18 cellular contexts compared by ENCODE assay signal in the genomic region with DNA sequence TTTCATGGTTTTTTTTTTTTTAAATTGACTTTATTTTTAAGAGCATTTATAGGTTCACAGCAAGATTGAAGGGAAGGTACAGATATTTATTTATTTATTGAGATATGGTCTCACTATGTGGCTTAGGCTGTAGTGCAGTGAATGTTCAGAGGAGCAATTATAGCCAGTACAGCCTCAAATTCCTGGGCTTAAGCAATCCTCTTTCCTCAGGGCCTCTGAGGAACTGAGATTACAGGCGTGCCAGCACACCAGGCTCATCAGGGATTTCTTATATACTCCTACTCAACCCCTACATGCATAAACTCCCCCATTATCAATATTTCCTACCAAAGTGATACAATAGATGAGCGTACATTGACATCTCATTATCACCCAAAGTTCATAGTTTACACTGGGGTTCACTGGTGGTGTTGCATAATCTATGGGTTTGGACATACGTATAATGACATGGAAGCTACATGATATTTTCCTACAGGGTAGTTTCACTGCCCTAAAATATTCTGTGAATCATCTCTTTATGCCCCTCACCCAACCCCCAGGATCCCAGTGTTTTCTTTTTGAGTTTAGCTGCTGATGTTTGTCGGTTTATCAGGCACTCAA. TPM values are rescaled to one million over a fixed set of nuclear protein-coding genes. Genes with fewer than 3 reads are reported as not detected.
DNase-seq lines count a peak whose midpoint lies in the region; ATAC-seq and TF ChIP-seq lines count a peak whose summit lies in the region.
"Had no signal": no experiment of that assay in that cellular context is flagged by ENCODE, and none has a peak within 500 bp of the region (broad histone marks: within the 10 kb centered on the region; RNA-seq: fewer than 3 reads in every experiment).

No MANE protein-coding gene starts in this region.

- CTCF ChIA-PET in CD8-positive, alpha-beta memory T cell (lab: Charles Lee) = no interaction called here

- peaks cover 0 to 3% (median 3%) of the 10 kb centered on the region in 3 donors for H3K36me3 Mint-ChIP-seq in CD8-positive, alpha-beta memory T cell
- H3K36me3 Mint-ChIP-seq in neural progenitor cell = peaks cover 19% of the 10 kb centered on the region

- peaks cover 40% of the 10 kb centered on the region for H3F3A ChIP-seq in neural progenitor cell (ENCODE audit: low read depth)

- peaks cover 0 to 26% (median 10%) of the 10 kb centered on the region in 11 experiments; a peak in 13 of 22 replicates for H3K9me3 ChIP-seq in BLaER1 treated with 17β-estradiol and CSF1 and Interleukin-3, amounts not matched to agents 10 nM and 100 nM (replicated peaks in 1 of 11)
- H3K9me3 ChIP-seq in CD8-positive, alpha-beta memory T cell (ENCODE audit: low read length) = no peaks in the 10 kb centered on the region
- no peaks in the 10 kb centered on the region for H3K9me3 ChIP-seq in adrenal gland (replicated peaks in 1 of 3)
- no peaks in the 10 kb centered on the region for H3K9me3 ChIP-seq in right cardiac atrium (ENCODE audit: control insufficient read depth, low read length)
- H3K9me3 ChIP-seq in neural progenitor cell (ENCODE audit: low read depth) = no peaks in the 10 kb centered on the region
- H3K9me3 ChIP-seq: neutrophil, sigmoid colon, uterus had no signal

- H3K4me1 ChIP-seq in BLaER1 treated with 17β-estradiol and CSF1 and Interleukin-3, amounts not matched to agents 10 nM and 100 nM = peaks cover 47 to 98% (median 93%) of the 10 kb centered on the region in 10 experiments
- H3K4me1 ChIP-seq in CD8-positive, alpha-beta memory T cell (ENCODE audit: insufficient read depth, low read length) = peaks cover 71% of the 10 kb centered on the region
- H3K4me1 ChIP-seq in adrenal gland (replicated peaks in 1 of 2) = no peaks in the 10 kb centered on the region
- no peaks in the 10 kb centered on the region for H3K4me1 ChIP-seq in right cardiac atrium (ENCODE audit: control insufficient read depth, insufficient read depth, low read length)
- H3K4me1 ChIP-seq in neural progenitor cell = peaks cover 43% of the 10 kb centered on the region
- H3K4me1 ChIP-seq: sigmoid colon, uterus had no signal

- DNase-seq in CD8-positive, alpha-beta memory T cell = no peak
- DNase-seq in adrenal gland (no peak), right cardiac atrium (no peak), ecto neural progenitor cell (ENCODE audit: low spot score) (no peak), neural progenitor cell (ENCODE audit: low spot score) (no peak), cerebellar cortex (ENCODE audit: low spot score) (no peak)
- DNase-seq: AML-193, DMS79, NCI-H187, NCI-H510A treated with DMSO at 0.1 percent for 48 hours, sigmoid colon, uterus had no signal

- H3K27me3 Mint-ChIP-seq in CD8-positive, alpha-beta memory T cell = no peaks in the 10 kb centered on the region
- H3K27me3 Mint-ChIP-seq in neural progenitor cell (ENCODE audit: insufficient read depth, low read depth) = peaks cover 13% of the 10 kb centered on the region

- H3K4me2 ChIP-seq in BLaER1 treated with 17β-estradiol and CSF1 and Interleukin-3, amounts not matched to agents 10 nM and 100 nM = peak overlapping the region; percentile 65 to 91 (median 81)
- no peak overlapping the region for H3K4me2 ChIP-seq in neural progenitor cell

- POLR2A ChIA-PET in CD8-positive, alpha-beta memory T cell (lab: Charles Lee) = no interaction called here

- peak overlapping the region in 4 of 7 donors; percentile 5 to 51 (median 34) for H3K4me3 Mint-ChIP-seq in CD8-positive, alpha-beta memory T cell
- no peak overlapping the region for H3K4me3 Mint-ChIP-seq in neural progenitor cell
- H3K4me3 Mint-ChIP-seq: stimulated activated memory B cell treated with anti-CD40 and anti-IgM and Interleukin-4, amounts not matched to agents 10 μg/mL and 1 μg/mL and 100 μg/mL, for 72 hours had no signal

- H3K79me2 ChIP-seq in neural progenitor cell (ENCODE audit: low read depth) = peaks cover 64% of the 10 kb centered on the region

- ATAC-seq in right cardiac atrium = peak; percentile 50 to 62
- no peak for ATAC-seq in GM21529 (IDR thresholded peaks at IDR 0.05; ENCODE audit: unreplicated experiment)
- ATAC-seq: SK-N-SH treated with all-trans-retinoic acid at 6 μM for 48 hours; stimulated activated memory B cell treated with anti-CD40 and anti-IgM and Interleukin-4, amounts not matched to agents 10 μg/mL and 1 μg/mL and 100 μg/mL, for 72 hours had no signal

- TF ChIP-seq POLR2A in adrenal gland (IDR thresholded peaks at IDR 0.05) = no peak

- intact Hi-C loops in adrenal gland (cut with DNase I) = no loop called here
- intact Hi-C loops in right cardiac atrium (cut with DNase I) = no loop called here

- no peaks in the 10 kb centered on the region for H3K27me3 ChIP-seq in BLaER1 treated with 17β-estradiol and CSF1 and Interleukin-3, amounts not matched to agents 10 nM and 100 nM
- H3K27me3 ChIP-seq in CD8-positive, alpha-beta memory T cell (ENCODE audit: insufficient read depth, low read length, poor library complexity, severe bottlenecking) = no peaks in the 10 kb centered on the region
- H3K27me3 ChIP-seq in adrenal gland (no peaks in the 10 kb centered on the region), right cardiac atrium (ENCODE audit: control insufficient read depth, insufficient read depth) (no peaks in the 10 kb centered on the region), neural progenitor cell (no peaks in the 10 kb centered on the region)
- H3K27me3 ChIP-seq: neutrophil, uterus had no signal

- peaks cover 0 to 45% (median 24%) of the 10 kb centered on the region in 11 experiments; a peak in 11 of 22 replicates for H3K36me3 ChIP-seq in BLaER1 treated with 17β-estradiol and CSF1 and Interleukin-3, amounts not matched to agents 10 nM and 100 nM
- H3K36me3 ChIP-seq in CD8-positive, alpha-beta memory T cell (ENCODE audit: insufficient read depth, low read length) = no peaks in the 10 kb centered on the region
- no peaks in the 10 kb centered on the region for H3K36me3 ChIP-seq in adrenal gland (replicated peaks in 1 of 2)
- no peaks in the 10 kb centered on the region for H3K36me3 ChIP-seq in neural progenitor cell
- H3K36me3 ChIP-seq: neutrophil, sigmoid colon, uterus had no signal

- peak overlapping the region in 7 of 8 donors; percentile 10 to 81 (median 29) for H3K27ac Mint-ChIP-seq in CD8-positive, alpha-beta memory T cell
- H3K27ac Mint-ChIP-seq in neural progenitor cell = no peak overlapping the region

- H3K4me3 ChIP-seq in BLaER1 treated with 17β-estradiol and CSF1 and Interleukin-3, amounts not matched to agents 10 nM and 100 nM = peak overlapping the region in 2 of 10 experiments; percentile 21 to 49; a peak in 3 of 20 replicates
- H3K4me3 ChIP-seq in CD8-positive, alpha-beta memory T cell (ENCODE audit: low read length) = no peak overlapping the region
- H3K4me3 ChIP-seq in adrenal gland (no peak overlapping the region), right cardiac atrium (ENCODE audit: low read length) (no peak overlapping the region), neural progenitor cell (no peak overlapping the region)
- H3K4me3 ChIP-seq: coronary artery, sigmoid colon, uterus had no signal

- H2AFZ ChIP-seq in neural progenitor cell (replicated peaks) = no peak overlapping the region

- H3K4me1 Mint-ChIP-seq in CD8-positive, alpha-beta memory T cell = peaks cover 73 to 92% (median 92%) of the 10 kb centered on the region in 3 donors
- peaks cover 50% of the 10 kb centered on the region for H3K4me1 Mint-ChIP-seq in neural progenitor cell

- no peaks in the 10 kb centered on the region for H3K9me3 Mint-ChIP-seq in CD8-positive, alpha-beta memory T cell
- peaks cover 3% of the 10 kb centered on the region for H3K9me3 Mint-ChIP-seq in neural progenitor cell
- H3K9me3 Mint-ChIP-seq: stimulated activated memory B cell treated with anti-CD40 and anti-IgM and Interleukin-4, amounts not matched to agents 10 μg/mL and 1 μg/mL and 100 μg/mL, for 72 hours had no signal

- TF ChIP-seq CTCF in adrenal gland (IDR thresholded peaks at IDR 0.05) (no peak), neural progenitor cell (IDR thresholded peaks at IDR 0.05) (no peak)

- H3K9ac ChIP-seq in BLaER1 treated with 17β-estradiol and CSF1 and Interleukin-3, amounts not matched to agents 10 nM and 100 nM = peak overlapping the region in 7 of 11 experiments; percentile 5 to 61 (median 36); a peak in 10 of 22 replicates
- no peak overlapping the region for H3K9ac ChIP-seq in neural progenitor cell

- H4K20me1 ChIP-seq in BLaER1 treated with 17β-estradiol and CSF1 and Interleukin-3, amounts not matched to agents 10 nM and 100 nM = peaks cover 0 to 43% (median 10%) of the 10 kb centered on the region in 11 experiments; a peak in 14 of 22 replicates
- H4K20me1 ChIP-seq in neural progenitor cell (ENCODE audit: low read depth) = no peaks in the 10 kb centered on the region

- H3K27ac ChIP-seq in BLaER1 treated with 17β-estradiol and CSF1 and Interleukin-3, amounts not matched to agents 10 nM and 100 nM = peak overlapping the region; percentile 40 to 69 (median 53); a peak in 21 of 22 replicates
- H3K27ac ChIP-seq in CD8-positive, alpha-beta memory T cell (ENCODE audit: low read depth, low read length) = no peak overlapping the region
- peak overlapping the region in 3 of 5 donors; percentile 10 to 57 (median 12) for H3K27ac ChIP-seq in adrenal gland
- no peak overlapping the region for H3K27ac ChIP-seq in right cardiac atrium (ENCODE audit: low read length)
- no peak overlapping the region for H3K27ac ChIP-seq in neural progenitor cell
- H3K27ac ChIP-seq: coronary artery, neutrophil, sigmoid colon, uterus had no signal

- 72 to 80% (median 79%) methylated on average over 4 of the region's 4 CpGs for WGBS in adrenal gland, 4 donors
- WGBS in right cardiac atrium = 57% methylated on average over 4 of the region's 4 CpGs

RNA-seq across cellular contexts. Expression of a gene that starts 33.5 kb away (rescaled TPM):
- 1 to 10 TPM; 5.5 to 6.0 TPM for total RNA-seq in CD8-positive, alpha-beta memory T cell
- polyA plus RNA-seq in CD8-positive, alpha-beta memory T cell = 11.0 TPM
- total RNA-seq in adrenal gland (1 to 10 TPM; 2.5 to 8.5 (median 4.1) TPM), right cardiac atrium (1 to 10 TPM; 1.1 to 2.6 (median 2.1) TPM), neural progenitor cell (ENCODE audit: low replicate concordance) (21.2 and 21.5 TPM in 2 replicates)
- polyA plus RNA-seq in adrenal gland (under 1 TPM; 0.47 to 0.64 (median 0.56) TPM), right cardiac atrium (0.93 TPM)

Comparison
In these comparisons a context has a peak if more than half of its experiments do, and no peak if none do; other contexts are left out.
1. H3K27ac ChIP-seq: peak in BLaER1 treated with 17β-estradiol and CSF1 and Interleukin-3, amounts not matched to agents 10 nM and 100 nM (11 of 11) and adrenal gland (3 of 5); none in CD8-positive, alpha-beta memory T cell (single experiment), right cardiac atrium (single experiment) and neural progenitor cell (single experiment).